In the genomic region with DNA sequence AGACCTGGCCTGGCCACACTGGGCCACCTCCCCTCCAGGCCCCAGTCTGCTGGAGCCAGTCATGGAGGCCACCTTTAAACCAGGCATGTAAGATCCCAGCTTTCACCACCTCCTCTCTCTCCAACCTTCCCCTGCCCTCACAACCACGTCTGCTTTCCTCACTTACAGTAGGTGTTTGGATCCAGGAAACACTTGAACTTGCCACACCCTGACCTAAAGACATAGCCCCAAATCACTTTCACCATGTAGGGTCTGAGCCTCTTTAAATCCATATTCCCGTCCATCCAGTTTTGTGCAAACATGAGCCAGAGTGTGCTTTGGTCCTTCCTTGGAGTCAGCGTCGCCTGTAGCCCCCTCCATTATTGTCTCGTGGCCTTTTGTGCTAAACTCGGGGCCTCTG, we compare ENCODE assay signal across 26 cellular contexts.
DNase-seq lines count a peak whose midpoint lies in the region; ATAC-seq, FAIRE-seq and TF ChIP-seq lines count a peak whose summit lies in the region.
"Had no signal": no experiment of that assay in that cellular context is flagged by ENCODE, and none has a peak within 500 bp of the region (broad histone marks: within the 10 kb centered on the region; RNA-seq: fewer than 3 reads in every experiment).

No MANE protein-coding gene starts in this region.

- peak overlapping the region; percentile 37 for H2AFZ ChIP-seq in keratinocyte (ENCODE audit: control insufficient read depth, low read length)

- H3K4me2 ChIP-seq in keratinocyte (ENCODE audit: control insufficient read depth, extremely low read depth, insufficient read depth, low read depth, low read length) = peak overlapping the region; percentile 45

- H3K27me3 Mint-ChIP-seq in MCF 10A (ENCODE audit: insufficient read depth, unreplicated experiment) (no peaks in the 10 kb centered on the region), endothelial cell (ENCODE audit: unreplicated experiment) (peaks cover 4% of the 10 kb centered on the region)

- no peak for TF ChIP-seq POLR2A in breast epithelium (IDR thresholded peaks at IDR 0.05)

- POLR2A ChIA-PET in MCF 10A (lab: Yijun Ruan, JAX) = interaction anchor here (0.5 to 0.9 kb wide), 4 partner anchors 13 to 94 kb away, joined by 3 read pairs; no protein-coding TSS in a partner anchor

- dilution Hi-C loops in keratinocyte (cut with MboI; ENCODE audit: extremely low pct_ligation_motif_present, low sequenced_read_pairs) = no loop called here

- peak; percentile 39 for FAIRE-seq in keratinocyte (lab: Jason Lieb, UNC)
- FAIRE-seq: HepG2 had no signal

- ATAC-seq in Right ventricle myocardium superior (ENCODE audit: poor library complexity) = no peak
- ATAC-seq: body of pancreas, left colon, natural killer cell had no signal

- H3K27ac ChIP-seq in breast epithelium = no peak overlapping the region
- peak overlapping the region; percentile 94 for H3K27ac ChIP-seq in keratinocyte (ENCODE audit: control insufficient read depth, insufficient read depth, low read length)
- H3K27ac ChIP-seq in caudate nucleus (ENCODE audit: low read depth, low read length) = no peak overlapping the region
- H3K27ac ChIP-seq: adrenal gland, body of pancreas, C4-2B had no signal

- H3K4me3 ChIP-seq in breast epithelium (no peak overlapping the region), keratinocyte (ENCODE audit: control insufficient read depth in 2 of 3, extremely low read depth in 1 of 3, insufficient read depth in 2 of 3, low read depth in 1 of 3, low read length in 3 of 3) (peak overlapping the region in 1 of 3 experiments; percentile 8)
- H3K4me3 ChIP-seq: adrenal gland, body of pancreas, mucosa of descending colon had no signal

- H3K4me3 Mint-ChIP-seq in MCF 10A (ENCODE audit: unreplicated experiment) (no peak overlapping the region), endothelial cell (ENCODE audit: unreplicated experiment) (peak overlapping the region; percentile 45)
- H3K4me3 Mint-ChIP-seq: activated CD4-positive, alpha-beta memory T cell treated with anti-CD3 and anti-CD28 coated beads, Interleukin-2, amount 10 ng/mL, durations not matched to agents 7 days and 5 days; activated naive CD4-positive, alpha-beta T cell treated with anti-CD3 and anti-CD28 coated beads for 36 hours; activated T-helper 1 cell treated with anti-CD3 and anti-CD28 coated beads, Interleukin-12 subunit alpha, Interleukin-12 subunit beta, Interleukin-2, Interleukin-4 antibody, amounts not matched to agents 30 ng/mL and 10 ng/mL and 1 ng/mL, durations not matched to agents 14 hours and 24 hours and 36 hours; natural killer cell; stimulated activated naive B cell treated with anti-CD40 and anti-IgM and Interleukin-4, amounts not matched to agents 10 μg/mL and 1 μg/mL and 100 μg/mL, for 72 hours had no signal

- TF ChIP-seq CTCF in MCF 10A (IDR thresholded peaks at IDR 0.05; ENCODE audit: unreplicated experiment) (no peak), breast epithelium (IDR thresholded peaks at IDR 0.05) (no peak), endothelial cell (IDR thresholded peaks at IDR 0.05; ENCODE audit: unreplicated experiment) (no peak), keratinocyte (optimal IDR thresholded peaks at IDR 0.05 in 1 of 3, IDR thresholded peaks at IDR 0.05 in 1 of 3, conservative IDR thresholded peaks at IDR 0.05 in 1 of 3; ENCODE audit: extremely low read depth in 1 of 3, insufficient read depth in 2 of 3, low read length in 3 of 3) (no peak)

- no peaks in the 10 kb centered on the region for H3K79me2 ChIP-seq in keratinocyte (ENCODE audit: control insufficient read depth, insufficient read depth, low read length)

- no peaks in the 10 kb centered on the region for H3K9me1 ChIP-seq in keratinocyte (ENCODE audit: control insufficient read depth, extremely low read depth, insufficient read depth, low read length)

- peak overlapping the region; percentile 66 for H3K9ac ChIP-seq in keratinocyte (ENCODE audit: control insufficient read depth, extremely low read depth, insufficient read depth, low read length)

- H3K36me3 Mint-ChIP-seq in MCF 10A (ENCODE audit: insufficient read depth, unreplicated experiment) = no peaks in the 10 kb centered on the region
- peaks cover 59% of the 10 kb centered on the region for H3K36me3 Mint-ChIP-seq in endothelial cell (ENCODE audit: low read depth, unreplicated experiment)
- H3K36me3 Mint-ChIP-seq: natural killer cell had no signal

- H3K27ac Mint-ChIP-seq in MCF 10A (ENCODE audit: low read depth, unreplicated experiment) = peak overlapping the region; percentile 56
- H3K27ac Mint-ChIP-seq in endothelial cell (ENCODE audit: unreplicated experiment) = no peak overlapping the region
- H3K27ac Mint-ChIP-seq: activated CD4-positive, alpha-beta memory T cell treated with anti-CD3 and anti-CD28 coated beads, Interleukin-2, amount 10 ng/mL, durations not matched to agents 7 days and 5 days; activated naive CD4-positive, alpha-beta T cell treated with anti-CD3 and anti-CD28 coated beads for 36 hours; activated T-helper 1 cell treated with anti-CD3 and anti-CD28 coated beads, Interleukin-12 subunit alpha, Interleukin-12 subunit beta, Interleukin-2, Interleukin-4 antibody, amounts not matched to agents 30 ng/mL and 10 ng/mL and 1 ng/mL, durations not matched to agents 14 hours and 24 hours and 36 hours; natural killer cell; stimulated activated naive B cell treated with anti-CD40 and anti-IgM and Interleukin-4, amounts not matched to agents 10 μg/mL and 1 μg/mL and 100 μg/mL, for 72 hours had no signal

- no peaks in the 10 kb centered on the region for H3K9me3 ChIP-seq in breast epithelium
- no peaks in the 10 kb centered on the region for H3K9me3 ChIP-seq in keratinocyte (ENCODE audit: control insufficient read depth, low read depth, low read length)
- H3K9me3 ChIP-seq: adrenal gland, body of pancreas, mucosa of descending colon had no signal

- CTCF ChIA-PET in MCF 10A (lab: Yijun Ruan, JAX) = interaction anchor here (0.7 to 1.8 kb wide), 3 partner anchors 9 to 177 kb away, joined by 3 to 5 read pairs (median 4); no protein-coding TSS in a partner anchor

- no TSS peak for BruUV-seq in MCF 10A (replicated peaks; lab: Mats Ljungman, UMichigan)

- H3K36me3 ChIP-seq in breast epithelium (no peaks in the 10 kb centered on the region), keratinocyte (ENCODE audit: control insufficient read depth in 2 of 2, extremely low read depth in 1 of 2, insufficient read depth in 2 of 2, low read length in 2 of 2) (peaks cover 3 to 29% of the 10 kb centered on the region in 2 experiments)

- H3K4me1 ChIP-seq in breast epithelium (peaks cover 5 to 6% of the 10 kb centered on the region in 2 donors), keratinocyte (ENCODE audit: control insufficient read depth, extremely low read depth, insufficient read depth, low read length) (peaks cover 55% of the 10 kb centered on the region)
- H3K4me1 ChIP-seq: body of pancreas had no signal

- no peaks in the 10 kb centered on the region for H3K9me3 Mint-ChIP-seq in MCF 10A (ENCODE audit: unreplicated experiment)
- H3K9me3 Mint-ChIP-seq in endothelial cell (ENCODE audit: unreplicated experiment) = no peaks in the 10 kb centered on the region
- H3K9me3 Mint-ChIP-seq: activated CD4-positive, alpha-beta memory T cell treated with anti-CD3 and anti-CD28 coated beads, Interleukin-2, amount 10 ng/mL, durations not matched to agents 7 days and 5 days; activated naive CD4-positive, alpha-beta T cell treated with anti-CD3 and anti-CD28 coated beads for 36 hours; activated T-helper 1 cell treated with anti-CD3 and anti-CD28 coated beads, Interleukin-12 subunit alpha, Interleukin-12 subunit beta, Interleukin-2, Interleukin-4 antibody, amounts not matched to agents 30 ng/mL and 10 ng/mL and 1 ng/mL, durations not matched to agents 14 hours and 24 hours and 36 hours; natural killer cell; stimulated activated naive B cell treated with anti-CD40 and anti-IgM and Interleukin-4, amounts not matched to agents 10 μg/mL and 1 μg/mL and 100 μg/mL, for 72 hours had no signal

- no peaks in the 10 kb centered on the region for H3K27me3 ChIP-seq in breast epithelium
- no peaks in the 10 kb centered on the region for H3K27me3 ChIP-seq in keratinocyte (ENCODE audit: control insufficient read depth, extremely low read depth, insufficient read depth, low read length)
- H3K27me3 ChIP-seq: adrenal gland, body of pancreas had no signal

- H3K4me1 Mint-ChIP-seq in MCF 10A (ENCODE audit: insufficient read depth, unreplicated experiment) (peaks cover 55% of the 10 kb centered on the region), endothelial cell (ENCODE audit: unreplicated experiment) (no peaks in the 10 kb centered on the region)
- H3K4me1 Mint-ChIP-seq: activated CD4-positive, alpha-beta memory T cell treated with anti-CD3 and anti-CD28 coated beads, Interleukin-2, amount 10 ng/mL, durations not matched to agents 7 days and 5 days; natural killer cell had no signal

- DNase-seq in MCF 10A (ENCODE audit: unreplicated experiment) (peak; percentile 34), breast epithelium (ENCODE audit: low spot score in 2 of 2) (no peak), endothelial cell (ENCODE audit: low spot score) (no peak), keratinocyte (ENCODE audit: low read depth, low spot score) (no peak), OCI-M1 (lab: John Stamatoyannopoulos, UW) (no peak), caudate nucleus (lab: John Stamatoyannopoulos, UW) (no peak), NAMALWA (ENCODE audit: low spot score) (no peak), Right ventricle myocardium superior (no peak)
- DNase-seq: 8988T; activated CD4-positive, alpha-beta memory T cell treated with anti-CD3 and anti-CD28 coated beads, Interleukin-2, amount 10 ng/mL, durations not matched to agents 7 days and 5 days; activated CD8-positive, alpha-beta memory T cell treated with anti-CD3 and anti-CD28 coated beads, Interleukin-2, amount 50 U/mL, for 48 hours; activated naive CD4-positive, alpha-beta T cell treated with anti-CD3 and anti-CD28 coated beads for 36 hours; adrenal gland; body of pancreas; COR-L47; GOT3; left colon; mucosa of descending colon; natural killer cell; NCI-H1417; NCI-H526; SHP77 treated with DMSO at 0.1 percent for 48 hours; stimulated activated naive B cell treated with anti-CD40 and anti-IgM and Interleukin-4, amounts not matched to agents 10 μg/mL and 1 μg/mL and 100 μg/mL, for 72 hours had no signal

- H4K20me1 ChIP-seq in keratinocyte (ENCODE audit: control insufficient read depth, extremely low read depth, insufficient read depth, low read length) = no peaks in the 10 kb centered on the region

- intact Hi-C loops in MCF 10A (cut with micrococcal nuclease) = loop anchor here (5.0 kb wide), 1 partner anchor 67 kb away; a partner anchor contains a TSS
- intact Hi-C loops in breast epithelium (cut with DNase I; ENCODE audit: low total_unique reads) = no loop called here
- intact Hi-C loops in Right ventricle myocardium superior (cut with DNase I) = no loop called here
